25 cellular contexts compared by ENCODE assay signal in the genomic region with DNA sequence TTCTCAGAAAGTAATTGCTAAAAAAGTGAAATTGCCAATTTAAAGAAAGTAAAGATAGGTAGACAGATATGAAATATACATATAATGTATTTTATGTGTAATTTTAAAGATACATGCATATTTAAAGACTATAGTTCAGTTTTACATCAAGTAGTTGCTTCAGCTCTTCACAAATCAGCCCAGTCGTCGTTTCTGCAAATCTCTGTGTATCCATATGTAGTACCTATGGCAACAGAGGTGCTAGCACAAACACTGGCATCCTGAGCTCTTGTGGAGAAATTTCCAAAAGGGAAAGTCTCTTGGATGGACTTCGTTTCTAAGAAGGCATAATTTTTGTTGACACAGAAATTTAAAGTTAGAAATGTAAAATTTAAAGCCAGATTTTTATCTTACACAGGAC.
"Had no signal": no experiment of that assay in that cellular context is flagged by ENCODE, and none has a peak within 500 bp of the region (broad histone marks: within the 10 kb centered on the region; RNA-seq: fewer than 3 reads in every experiment).

No MANE protein-coding gene starts in this region.

- ATAC-seq: foreskin keratinocyte; gastroesophageal sphincter; heart left ventricle; left cardiac atrium; left lung; naive thymus-derived CD8-positive, alpha-beta T cell; psoas muscle; right cardiac atrium; stimulated activated effector memory CD8-positive, alpha-beta T cell treated with anti-CD3 and anti-CD28 coated beads, Interleukin-12 subunit alpha, Interleukin-12 subunit beta, amount 100 ng/mL, for 72 hours had no signal

- H3K4me3 ChIP-seq: esophagus muscularis mucosa, gastroesophageal sphincter, heart left ventricle, hepatocyte, left lung, ovary, psoas muscle, sigmoid colon, stomach, thyroid gland, vagina had no signal

- DNase-seq: effector memory CD4-positive, alpha-beta T cell; foreskin keratinocyte; heart left ventricle; left cardiac atrium; left lung; mammary epithelial cell; naive thymus-derived CD8-positive, alpha-beta T cell; nephron progenitor cell; occipital lobe; ovary; posterior cingulate gyrus; psoas muscle; right cardiac atrium; sigmoid colon; stimulated activated CD4-positive, alpha-beta T cell treated with anti-CD3 and anti-CD28 coated beads, Interleukin-2, amount 100 ng/mL, for 24 hours; stimulated activated CD4-positive, alpha-beta T cell treated with anti-CD3 and anti-CD28 coated beads, Interleukin-4, amount 100 ng/mL, for 24 hours; stimulated activated naive CD4-positive, alpha-beta T cell treated with Interleukin-2 at 50 U/mL for 16 hours; stomach; thyroid gland; trophoblast cell had no signal
